Comparison of ENCODE assay signal across 13 cellular contexts in genomic region chr12:19190292-19191031, GRCh38.
DNase-seq lines count a peak whose midpoint lies in the region; ATAC-seq and TF ChIP-seq lines count a peak whose summit lies in the region.
"Had no signal": no experiment of that assay in that cellular context is flagged by ENCODE, and none has a peak within 500 bp of the region (broad histone marks: within the 10 kb centered on the region; RNA-seq: fewer than 3 reads in every experiment).

No MANE protein-coding gene starts in this region.

- H3K27ac ChIP-seq in ascending aorta = peak overlapping the region; percentile 60 to 70
- no peak overlapping the region for H3K27ac ChIP-seq in right cardiac atrium (ENCODE audit: low read length)
- peak overlapping the region; percentile 15 for H3K27ac ChIP-seq in vagina

- H3K4me1 Mint-ChIP-seq in Calu3 (ENCODE audit: low read depth, unreplicated experiment) = peaks cover 49% of the 10 kb centered on the region

- TF ChIP-seq POLR2A in vagina (IDR thresholded peaks at IDR 0.05) = no peak

- TF ChIP-seq CTCF in ascending aorta (IDR thresholded peaks at IDR 0.05) = no peak
- no peak for TF ChIP-seq CTCF in vagina (IDR thresholded peaks at IDR 0.05)
- no peak for TF ChIP-seq CTCF in Calu3 (IDR thresholded peaks at IDR 0.05; ENCODE audit: unreplicated experiment)

- peaks cover 4% of the 10 kb centered on the region for H3K36me3 Mint-ChIP-seq in Calu3 (ENCODE audit: insufficient read depth, unreplicated experiment)
- H3K36me3 Mint-ChIP-seq: activated naive CD8-positive, alpha-beta T cell had no signal

- H3K36me3 ChIP-seq in ascending aorta = no peaks in the 10 kb centered on the region
- no peaks in the 10 kb centered on the region for H3K36me3 ChIP-seq in vagina

- WGBS in right cardiac atrium = 19% methylated on average over 2 of the region's 2 CpGs

- H3K4me3 ChIP-seq in ascending aorta (no peak overlapping the region), right cardiac atrium (ENCODE audit: low read length) (no peak overlapping the region), vagina (no peak overlapping the region)
- H3K4me3 ChIP-seq: GM12878 had no signal

- H3K9me3 ChIP-seq in ascending aorta (no peaks in the 10 kb centered on the region), right cardiac atrium (ENCODE audit: control insufficient read depth, low read length) (no peaks in the 10 kb centered on the region), vagina (no peaks in the 10 kb centered on the region)

- ATAC-seq in Right ventricle myocardium inferior (peak; percentile 36), right cardiac atrium (peak; percentile 76 to 80)
- ATAC-seq: GM12878 had no signal

- BruUV-seq in Calu3 (replicated peaks; lab: Mats Ljungman, UMichigan) = no TSS peak

- H3K27me3 ChIP-seq in ascending aorta = no peaks in the 10 kb centered on the region
- no peaks in the 10 kb centered on the region for H3K27me3 ChIP-seq in right cardiac atrium (ENCODE audit: control insufficient read depth, insufficient read depth)
- no peaks in the 10 kb centered on the region for H3K27me3 ChIP-seq in vagina

- DNase-seq in Right ventricle myocardium inferior (ENCODE audit: missing footprints) (no peak), cardiac septum (ENCODE audit: low spot score) (no peak), ascending aorta (ENCODE audit: low spot score in 2 of 2) (no peak), right cardiac atrium (no peak), vagina (ENCODE audit: extremely low spot score in 2 of 2) (no peak), NCI-H526 (lab: John Stamatoyannopoulos, UW) (no peak), NCI-H2081 treated with DMSO at 0.1 percent for 48 hours (lab: John Stamatoyannopoulos, UW) (no peak), Calu3 (no peak)
- DNase-seq: NCI-H1105, T-helper 9 cell had no signal

- H3K4me3 Mint-ChIP-seq in Calu3 (ENCODE audit: low read depth, unreplicated experiment) = no peak overlapping the region
- H3K4me3 Mint-ChIP-seq: activated naive CD8-positive, alpha-beta T cell; stimulated activated naive CD8-positive, alpha-beta T cell treated with anti-CD3 and anti-CD28 coated beads, Interleukin-15, Interleukin-2, amounts not matched to agents 100 ng/mL and 50 ng/mL, for 24 hours had no signal

- CTCF ChIA-PET in Calu3 (lab: Charles Lee) = no interaction called here

- no peak overlapping the region for H3K27ac Mint-ChIP-seq in Calu3 (ENCODE audit: unreplicated experiment)
- H3K27ac Mint-ChIP-seq: activated naive CD8-positive, alpha-beta T cell; stimulated activated naive CD8-positive, alpha-beta T cell treated with anti-CD3 and anti-CD28 coated beads, Interleukin-15, Interleukin-2, amounts not matched to agents 100 ng/mL and 50 ng/mL, for 24 hours had no signal

- no peaks in the 10 kb centered on the region for H3K9me3 Mint-ChIP-seq in Calu3 (ENCODE audit: low read depth, unreplicated experiment)
- H3K9me3 Mint-ChIP-seq: stimulated activated naive CD8-positive, alpha-beta T cell treated with anti-CD3 and anti-CD28 coated beads, Interleukin-15, Interleukin-2, amounts not matched to agents 100 ng/mL and 50 ng/mL, for 24 hours had no signal

- peaks cover 7 to 37% of the 10 kb centered on the region in 2 donors for H3K4me1 ChIP-seq in ascending aorta
- peaks cover 5% of the 10 kb centered on the region for H3K4me1 ChIP-seq in right cardiac atrium (ENCODE audit: control insufficient read depth, insufficient read depth, low read length)
- H3K4me1 ChIP-seq in vagina = peaks cover 68% of the 10 kb centered on the region

- no peaks in the 10 kb centered on the region for H3K27me3 Mint-ChIP-seq in Calu3 (ENCODE audit: unreplicated experiment)
- H3K27me3 Mint-ChIP-seq: stimulated activated naive CD8-positive, alpha-beta T cell treated with anti-CD3 and anti-CD28 coated beads, Interleukin-15, Interleukin-2, amounts not matched to agents 100 ng/mL and 50 ng/mL, for 24 hours had no signal

- intact Hi-C loops in Right ventricle myocardium inferior (cut with DNase I) (loop anchor here (10.0 kb wide), 1 partner anchor 636 kb away; no protein-coding TSS in a partner anchor), cardiac septum (cut with DNase I) (loop anchor here (10.0 kb wide), 1 partner anchor 436 kb away; no protein-coding TSS in a partner anchor), ascending aorta (cut with DNase I) (loop anchor here (5.0 kb wide), 1 partner anchor 37 kb away; no protein-coding TSS in a partner anchor), right cardiac atrium (cut with DNase I) (loop anchor here in 2 of 4 donors (10.0 kb wide), 1 partner anchor 94 kb away; no protein-coding TSS in a partner anchor), vagina (cut with DNase I) (no loop called here), Calu3 (cut with micrococcal nuclease; ENCODE audit: unreplicated experiment) (no loop called here)

Comparison
In these comparisons a context has a peak if more than half of its experiments do, and no peak if none do; other contexts are left out.
1. intact Hi-C loops: an anchor here in Right ventricle myocardium inferior (10.0 kb wide), cardiac septum (10.0 kb wide) and ascending aorta (5.0 kb wide); none called in vagina and Calu3.